In genomic region chr20:62900052-62900691, GRCh38 we compare ENCODE assay signal across 8 cellular contexts. TPM values are rescaled to one million over a fixed set of nuclear protein-coding genes. Genes with fewer than 3 reads are reported as not detected.
A peak's percentile ranks its signal among the peaks of the same experiment; 100 is the strongest.
DNase-seq lines count a peak whose midpoint lies in the region; ATAC-seq and TF ChIP-seq lines count a peak whose summit lies in the region.

No MANE protein-coding gene starts in this region.

- H3K9ac ChIP-seq in liver (ENCODE audit: low read depth in 1 of 2, low read length in 2 of 2): no peak overlapping the region

- H3K27me3 ChIP-seq in liver (ENCODE audit: control insufficient read depth in 4 of 4, insufficient read depth in 4 of 4, low read length in 3 of 4): no peaks in the 10 kb centered on the region

- H3K27ac ChIP-seq in coronary artery (no peak overlapping the region), liver (ENCODE audit: low read depth in 1 of 2, low read length in 2 of 2) (peak overlapping the region in 1 of 2 donors; percentile 22)

- DNase-seq in A172 (ENCODE audit: low spot score): peak; percentile 69
- peak; percentile 34 for DNase-seq in NCI-H510A (lab: John Stamatoyannopoulos, UW)
- DNase-seq in activated CD4-positive, alpha-beta T cell treated with anti-CD3 and anti-CD28 coated beads, Interleukin-2, amount 50 U/mL, for 1 hour: peak; percentile 80
- peak; percentile 79 for DNase-seq in coronary artery (ENCODE audit: low spot score)
- peak; percentile 73 for DNase-seq in stimulated activated CD4-positive, alpha-beta T cell treated with anti-CD3 and anti-CD28 coated beads, Interleukin-4, amount 100 ng/mL, for 1 hour

- H3K9me3 ChIP-seq in liver (ENCODE audit: control insufficient read depth in 4 of 4, low read length in 3 of 4): no peaks in the 10 kb centered on the region

- peaks cover 8 to 38% (median 24%) of the 10 kb centered on the region in 4 donors for H3K36me3 ChIP-seq in liver (ENCODE audit: control insufficient read depth in 4 of 4, insufficient read depth in 3 of 4, low read depth in 1 of 4, low read length in 3 of 4)

- peaks cover 5 to 21% (median 13%) of the 10 kb centered on the region in 4 donors for H3K4me1 ChIP-seq in liver (ENCODE audit: control insufficient read depth in 4 of 4, insufficient read depth in 4 of 4, low read length in 3 of 4)

- WGBS in liver: 2% methylated on average over 11 of the region's 11 CpGs

- ATAC-seq in GM18517 (IDR thresholded peaks at IDR 0.05; ENCODE audit: unreplicated experiment) (peak; percentile 58), HG03175 (IDR thresholded peaks at IDR 0.05; ENCODE audit: unreplicated experiment) (peak; percentile 78)

- TF ChIP-seq RAD21 in liver (IDR thresholded peaks at IDR 0.05): peak; percentile 95 to 96

- TF ChIP-seq CTCF in coronary artery (IDR thresholded peaks at IDR 0.05) (peak; percentile 86), liver (IDR thresholded peaks at IDR 0.05; ENCODE audit: low read depth, low read length, missing input control) (peak; percentile 96)

- H3K4me3 ChIP-seq in coronary artery (no peak overlapping the region), liver (ENCODE audit: low read depth in 1 of 3, low read length in 3 of 3) (no peak overlapping the region)

TF ChIP-seq in liver, 16 proteins besides CTCF, POLR2A, EP300 and RAD21:
- TF ChIP-seq EGR1 (IDR thresholded peaks at IDR 0.05; ENCODE audit: low read depth in 2 of 2) (no peak), RXRA (IDR thresholded peaks at IDR 0.05) (peak in 1 of 2 donors; percentile 21)

RNA-seq across cellular contexts. Expression of gene DIDO1, which starts 26.1 kb away (rescaled TPM):
- total RNA-seq in A172 (2014; rRNA removed; shearing (Covaris generic)): 33.8 and 38.1 TPM in 2 replicates
- total RNA-seq in liver: 10 to 100 TPM; 24.0 to 43.1 TPM
- 10 to 100 TPM; 10.1 to 10.8 TPM for polyA plus RNA-seq in liver

RNA-seq across cellular contexts. Expression of gene GID8, which starts 37.8 kb away (rescaled TPM):
- total RNA-seq in A172 (2014; rRNA removed; shearing (Covaris generic)): 25.8 and 28.9 TPM in 2 replicates
- 10 to 100 TPM; 17.9 to 23.6 TPM for total RNA-seq in liver
- polyA plus RNA-seq in liver: 10 to 100 TPM; 10.2 to 11.4 TPM

RNA-seq across cellular contexts. Expression of gene TCFL5, which starts 38.5 kb away (rescaled TPM):
- 23.7 and 24.1 TPM in 2 replicates for total RNA-seq in A172 (2014; rRNA removed; shearing (Covaris generic))
- total RNA-seq in liver: 1 to 10 TPM; 2.0 to 3.8 TPM
- polyA plus RNA-seq in liver: 1 to 10 TPM in 1 of 2 donors, under 1 TPM in 1; 0.79 to 2.4 TPM

RNA-seq across cellular contexts. Expression of gene SLC17A9, which starts 52.3 kb away (rescaled TPM):
- not detected in 2 replicates for total RNA-seq in A172 (2014; rRNA removed; shearing (Covaris generic))
- 10 to 100 TPM; 16.0 to 73.1 TPM for total RNA-seq in liver
- 100 to 1,000 TPM in 1 of 2 donors, 10 to 100 TPM in 1; 56.0 to 138 TPM for polyA plus RNA-seq in liver
